In genomic region chr1:224430511-224431113, GRCh38 we compare ENCODE assay signal across 7 cellular contexts. TPM values are rescaled to one million over a fixed set of nuclear protein-coding genes. Genes with fewer than 3 reads are reported as not detected.
DNase-seq lines count a peak whose midpoint lies in the region; ATAC-seq and TF ChIP-seq lines count a peak whose summit lies in the region.

No MANE protein-coding gene starts in this region.

- H3K4me1 ChIP-seq in H9 (ENCODE audit: insufficient read depth, low read length) (no peaks in the 10 kb centered on the region), Peyer's patch (peaks cover 0 to 42% (median 9%) of the 10 kb centered on the region in 4 donors), muscle layer of colon (ENCODE audit: insufficient read depth, low read length) (peaks cover 31% of the 10 kb centered on the region)

- DNase-seq in GM04503 (ENCODE audit: low read depth) (peak; percentile 46), H9 (no peak), Peyer's patch (peak in 1 of 3 donors; percentile 54), choroid plexus epithelial cell (ENCODE audit: low read depth) (peak; percentile 82), middle frontal gyrus (ENCODE audit: extremely low spot score, low spot score) (no peak)

- H3K36me3 ChIP-seq in Peyer's patch (peaks cover 0 to 35% (median 0%) of the 10 kb centered on the region in 3 donors), muscle layer of colon (ENCODE audit: insufficient read depth, low read length) (peaks cover under 1% of the 10 kb centered on the region)

- no peak overlapping the region for H3K14ac ChIP-seq in H9 (ENCODE audit: insufficient read depth, low read length)

- H3K4me2 ChIP-seq in H9 (ENCODE audit: insufficient read depth, insufficient read length, low read length), result no peak overlapping the region

- H2AK5ac ChIP-seq in H9 (ENCODE audit: insufficient read length, low read length), result no peak overlapping the region

- peaks cover 32 to 34% of the 10 kb centered on the region in 2 experiments for H3K4me1 Mint-ChIP-seq in H9

- H2BK15ac ChIP-seq in H9 (ENCODE audit: low read depth, low read length), result no peak overlapping the region

- H3K27ac ChIP-seq in H9 (ENCODE audit: insufficient read length, low read depth, low read length), result no peak overlapping the region
- peak overlapping the region; percentile 32 to 59 (median 44) for H3K27ac ChIP-seq in Peyer's patch
- peak overlapping the region; percentile 48 for H3K27ac ChIP-seq in muscle layer of colon (ENCODE audit: low read depth, low read length)

- H3K4me3 ChIP-seq in Peyer's patch (no peak overlapping the region), choroid plexus epithelial cell (ENCODE audit: low read depth, low read length) (peak overlapping the region; percentile 89), muscle layer of colon (ENCODE audit: low read depth in 1 of 2, low read length in 2 of 2) (no peak overlapping the region)

- no peak for TF ChIP-seq POLR2A in Peyer's patch (IDR thresholded peaks at IDR 0.05)

- H3K23me2 ChIP-seq in H9 (ENCODE audit: insufficient read length, low read depth, low read length, poor library complexity, severe bottlenecking), result peaks cover 17% of the 10 kb centered on the region

- H3K23ac ChIP-seq in H9 (ENCODE audit: insufficient read length, low read depth, low read length), result no peak overlapping the region

- H3K27me3 Mint-ChIP-seq in H9 (ENCODE audit: low read depth), result no peaks in the 10 kb centered on the region

- no peak overlapping the region for H4K8ac ChIP-seq in H9 (replicated peaks; ENCODE audit: insufficient read length, low read depth, low read length)

- peaks cover 5% of the 10 kb centered on the region for H3K79me1 ChIP-seq in H9 (ENCODE audit: insufficient read depth, low read depth, low read length, poor library complexity, severe bottlenecking)

- H3K9me3 Mint-ChIP-seq in H9, result no peaks in the 10 kb centered on the region

- H3K9ac ChIP-seq in H9 (ENCODE audit: extremely low read depth, insufficient read length, low read length) (no peak overlapping the region), muscle layer of colon (ENCODE audit: low read length) (no peak overlapping the region)

- H2BK20ac ChIP-seq in H9 (ENCODE audit: low read depth, low read length, poor library complexity, severe bottlenecking), result no peak overlapping the region

- ATAC-seq in HG03159 (IDR thresholded peaks at IDR 0.05; ENCODE audit: unreplicated experiment), result no peak

- no peak overlapping the region for H4K5ac ChIP-seq in H9 (ENCODE audit: insufficient read length, low read depth, low read length)

- no peak overlapping the region for H4K91ac ChIP-seq in H9 (ENCODE audit: insufficient read length, low read depth, low read length)

- WGBS in H9 (ENCODE audit: extremely low coverage, insufficient read length, low lambda C conversion rate), result no CpG with 5 or more reads among the region's 2 CpGs

- no peak overlapping the region for H2BK12ac ChIP-seq in H9 (ENCODE audit: insufficient read length, low read depth, low read length)

- H3K27ac Mint-ChIP-seq in H9, result peak overlapping the region in 2 of 3 experiments; percentile 84 to 92; a peak in 4 of 7 replicates

- no peak overlapping the region for H2BK5ac ChIP-seq in H9 (ENCODE audit: insufficient read length, low read length)

- H3K4me3 Mint-ChIP-seq in H9, result peak overlapping the region in 1 of 2 experiments; percentile 7; a peak in 1 of 5 replicates

- H3K4ac ChIP-seq in H9 (ENCODE audit: low read depth, low read length), result no peak overlapping the region

- no peak overlapping the region for H2BK120ac ChIP-seq in H9 (ENCODE audit: low read depth, low read length, poor library complexity, severe bottlenecking)

- no peak overlapping the region for H3T11ph ChIP-seq in H9 (ENCODE audit: low read length)

- H4K20me1 ChIP-seq in H9 (ENCODE audit: control insufficient read depth, insufficient read depth, insufficient read length), result peaks cover 5% of the 10 kb centered on the region

- no peak overlapping the region for H3K56ac ChIP-seq in H9 (ENCODE audit: insufficient read length, low read depth, low read length)

- peaks cover 30 to 57% (median 57%) of the 10 kb centered on the region in 3 experiments; a peak in 6 of 7 replicates for H3K36me3 Mint-ChIP-seq in H9 (ENCODE audit: insufficient read depth in 1 of 3, low read depth in 3 of 3)

- no peak overlapping the region for H2AFZ ChIP-seq in H9 (ENCODE audit: low read length)

- H3K18ac ChIP-seq in H9 (ENCODE audit: insufficient read length, low read depth, low read length), result no peak overlapping the region

- TF ChIP-seq CTCF in H9 (conservative IDR thresholded peaks at IDR 0.05) (no peak), Peyer's patch (IDR thresholded peaks at IDR 0.05) (no peak), choroid plexus epithelial cell (conservative IDR thresholded peaks at IDR 0.05; ENCODE audit: low read depth, low read length) (no peak)

- peaks cover 18% of the 10 kb centered on the region; the same call in 1 of the 2 replicates for H3K79me2 ChIP-seq in H9 (ENCODE audit: insufficient read depth, low read length)

- H3K27me3 ChIP-seq in H9 (ENCODE audit: insufficient read depth, low read length) (no peaks in the 10 kb centered on the region), Peyer's patch (no peaks in the 10 kb centered on the region), muscle layer of colon (ENCODE audit: control insufficient read depth in 1 of 2, insufficient read depth in 2 of 2, low read length in 2 of 2) (no peaks in the 10 kb centered on the region)

- H3K9me3 ChIP-seq in H9 (ENCODE audit: control insufficient read depth, low read depth, low read length) (no peaks in the 10 kb centered on the region), Peyer's patch (no peaks in the 10 kb centered on the region), muscle layer of colon (ENCODE audit: low read length) (no peaks in the 10 kb centered on the region)

RNA-seq across cellular contexts. Expression of gene WDR26, which starts 4.0 kb away (rescaled TPM):
- total RNA-seq in H9 (2021) (81.4 and 81.7 TPM in 2 replicates), Peyer's patch (10 to 100 TPM; 48.0 to 80.9 (median 61.2) TPM)

Comparison
In these comparisons a context has a peak if more than half of its experiments do, and no peak if none do; other contexts are left out.
1. DNase-seq: peak in GM04503 (single experiment) and choroid plexus epithelial cell (single experiment); none in H9 (single experiment) and middle frontal gyrus (single experiment).